ENCODE assay signal across 9 cellular contexts in genomic region chr10:3948843-3949242, GRCh38.
DNase-seq lines count a peak whose midpoint lies in the region; ATAC-seq and TF ChIP-seq lines count a peak whose summit lies in the region.
"Had no signal": no experiment of that assay in that cellular context is flagged by ENCODE, and none has a peak within 500 bp of the region (broad histone marks: within the 10 kb centered on the region; RNA-seq: fewer than 3 reads in every experiment).

No MANE protein-coding gene starts in this region.

- no peaks in the 10 kb centered on the region for H3K27me3 ChIP-seq in brain microvascular endothelial cell (replicated peaks)

- in situ Hi-C loops in brain microvascular endothelial cell (cut with HindIII; ENCODE audit: low pct_ligation_motif_present, low sequenced_read_pairs): no loop called here

- H3K4me3 ChIP-seq in brain microvascular endothelial cell (ENCODE audit: low read depth, low read length): no peak overlapping the region

- peak overlapping the region; percentile 61 for H3K4me3 Mint-ChIP-seq in T-helper 2 cell treated with Interferon-gamma antibody and Interleukin-4, amounts not matched to agents 5 μg/mL and 100 μg/mL, for 36 hours
- H3K4me3 Mint-ChIP-seq: naive B cell had no signal

- H3K27ac ChIP-seq in brain microvascular endothelial cell: no peak overlapping the region

- peaks cover 9% of the 10 kb centered on the region for H3K36me3 Mint-ChIP-seq in T-helper 2 cell treated with Interferon-gamma antibody and Interleukin-4, amounts not matched to agents 5 μg/mL and 100 μg/mL, for 36 hours (ENCODE audit: low read depth)
- H3K36me3 Mint-ChIP-seq: naive B cell had no signal

- TF ChIP-seq CTCF in brain microvascular endothelial cell (IDR thresholded peaks at IDR 0.05; ENCODE audit: low read depth, low read length, missing control alignments): no peak
- no peak for TF ChIP-seq CTCF in GM10266 (IDR thresholded peaks at IDR 0.05; ENCODE audit: control insufficient read depth, insufficient read depth, low read depth, missing control alignments)

- peak overlapping the region; percentile 87 for H3K27ac Mint-ChIP-seq in T-helper 2 cell treated with Interferon-gamma antibody and Interleukin-4, amounts not matched to agents 5 μg/mL and 100 μg/mL, for 36 hours

- H3K4me1 Mint-ChIP-seq in T-helper 2 cell treated with Interferon-gamma antibody and Interleukin-4, amounts not matched to agents 5 μg/mL and 100 μg/mL, for 36 hours (ENCODE audit: low read depth): peaks cover 45% of the 10 kb centered on the region

- peak; percentile 58 for ATAC-seq in GM18868 (IDR thresholded peaks at IDR 0.05; ENCODE audit: unreplicated experiment)

- H3K9me3 Mint-ChIP-seq in T-helper 2 cell treated with Interferon-gamma antibody and Interleukin-4, amounts not matched to agents 5 μg/mL and 100 μg/mL, for 36 hours: peaks cover 10% of the 10 kb centered on the region

- H3K27me3 Mint-ChIP-seq in T-helper 2 cell treated with Interferon-gamma antibody and Interleukin-4, amounts not matched to agents 5 μg/mL and 100 μg/mL, for 36 hours (ENCODE audit: low read depth): no peaks in the 10 kb centered on the region

- H3K36me3 ChIP-seq in brain microvascular endothelial cell (replicated peaks): no peaks in the 10 kb centered on the region

- peak; percentile 68 for DNase-seq in T-helper 2 cell treated with Interferon-gamma antibody and Interleukin-4, amounts not matched to agents 5 μg/mL and 100 μg/mL, for 36 hours (ENCODE audit: low spot score)
- peak; percentile 88 for DNase-seq in brain microvascular endothelial cell
- peak; percentile 59 to 62 for DNase-seq in stimulated activated CD4-positive, alpha-beta T cell treated with anti-CD3 and anti-CD28 coated beads, Interleukin-15, amount 100 ng/mL, for 48 hours (ENCODE audit: low read depth in 2 of 2)
- no peak for DNase-seq in GM10266 (ENCODE audit: extremely low spot score)
- no peak for DNase-seq in pons (ENCODE audit: low spot score)
- DNase-seq in LoVo (ENCODE audit: low spot score): no peak
- no peak for DNase-seq in GM19240 (ENCODE audit: insufficient read length, low spot score)
- DNase-seq: naive B cell had no signal

Comparison
In these comparisons a context has a peak if more than half of its experiments do, and no peak if none do; other contexts are left out.
1. DNase-seq: peak in T-helper 2 cell treated with Interferon-gamma antibody and Interleukin-4, amounts not matched to agents 5 μg/mL and 100 μg/mL, for 36 hours (single experiment), brain microvascular endothelial cell (single experiment) and stimulated activated CD4-positive, alpha-beta T cell treated with anti-CD3 and anti-CD28 coated beads, Interleukin-15, amount 100 ng/mL, for 48 hours (2 of 2); none in GM10266 (single experiment), pons (single experiment), LoVo (single experiment) and GM19240 (single experiment).